In the genomic region with DNA sequence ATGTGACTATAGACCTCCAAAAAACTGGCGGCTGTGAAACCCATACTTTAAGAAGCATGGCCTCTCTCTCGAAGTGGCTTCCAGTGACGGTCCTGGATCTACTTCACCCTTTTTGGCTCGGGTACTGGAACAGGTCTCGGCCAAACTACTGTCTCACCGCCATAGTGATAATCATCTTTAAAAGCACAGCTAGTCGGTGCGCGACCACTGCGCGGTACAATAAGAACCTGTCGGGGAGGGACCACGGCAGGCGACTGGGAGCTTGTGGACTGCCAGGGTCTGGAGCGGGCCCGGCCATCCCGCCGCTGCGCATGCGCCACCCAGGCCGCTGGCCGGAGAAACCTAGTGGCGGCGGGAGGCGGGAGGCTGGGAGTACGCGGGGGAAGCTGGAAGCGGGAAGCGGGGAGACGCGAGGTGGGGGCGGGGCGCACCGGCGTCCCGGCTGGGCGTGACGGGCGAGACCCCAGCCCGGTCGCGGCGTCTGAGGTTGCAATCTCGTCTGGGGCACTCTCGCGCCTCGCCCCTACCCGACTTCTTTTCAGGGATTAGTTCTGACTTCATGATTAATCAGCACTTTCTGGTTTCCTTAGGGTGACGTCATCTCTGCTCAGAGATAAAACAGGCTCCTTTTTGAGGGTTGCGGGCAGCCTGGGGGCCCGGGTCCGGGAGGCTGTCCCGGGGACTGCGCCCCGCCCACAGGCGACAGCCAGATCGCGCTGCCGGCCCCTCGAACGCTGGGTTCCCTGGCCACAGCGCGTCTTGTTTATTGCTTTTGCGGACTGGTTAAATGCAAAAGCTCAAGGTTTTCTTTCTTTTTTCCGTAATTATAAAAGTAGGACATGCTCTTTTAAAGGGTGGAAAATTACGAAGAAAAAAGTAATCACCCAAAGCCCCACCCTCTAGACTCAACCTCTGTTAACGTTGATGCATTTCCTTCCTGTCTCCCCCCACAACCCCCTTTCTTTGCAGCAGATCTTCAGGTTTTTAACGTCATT, we compare ENCODE assay signal across 1 cellular context.
A peak's percentile ranks its signal among the peaks of the same experiment; 100 is the strongest.
TF ChIP-seq lines count a peak whose summit lies in the region.

No MANE protein-coding gene starts in this region.

TF ChIP-seq in HepG2, 621 proteins besides CTCF, POLR2A, EP300 and RAD21 (continued from another document):
- TF ChIP-seq, protein P1, sequence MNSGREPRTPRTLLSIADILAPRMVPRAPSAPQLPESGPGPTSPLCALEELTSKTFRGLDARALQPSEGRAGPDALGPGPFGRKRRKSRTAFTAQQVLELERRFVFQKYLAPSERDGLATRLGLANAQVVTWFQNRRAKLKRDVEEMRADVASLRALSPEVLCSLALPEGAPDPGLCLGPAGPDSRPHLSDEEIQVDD (CRISPR knock-in tag; IDR thresholded peaks at IDR 0.05; ENCODE audit: borderline replicate concordance): no peak
- TF ChIP-seq PHF20 (CRISPR knock-in tag; IDR thresholded peaks at IDR 0.05): peak; percentile 54; the same call in 1 of the 2 replicates
TF ChIP-seq in HepG2: peak in this region for 128.
